23 cellular contexts compared by ENCODE assay signal in genomic region chrX:30905325-30905724, GRCh38.
"Had no signal": no experiment of that assay in that cellular context is flagged by ENCODE, and none has a peak within 500 bp of the region (broad histone marks: within the 10 kb centered on the region; RNA-seq: fewer than 3 reads in every experiment).

No MANE protein-coding gene starts in this region.

- H3K4me2 ChIP-seq: PC-9 had no signal

- DNase-seq: activated CD4-positive, alpha-beta memory T cell treated with anti-CD3 and anti-CD28 coated beads, Interleukin-2, amount 10 ng/mL, durations not matched to agents 7 days and 5 days; activated CD4-positive, alpha-beta T cell treated with anti-CD3 and anti-CD28 coated beads for 36 hours; activated CD4-positive, alpha-beta T cell treated with anti-CD3 and anti-CD28 coated beads, Interleukin-2, amount 50 U/mL, for 1 hour; activated gamma-delta T cell; activated naive CD4-positive, alpha-beta T cell treated with anti-CD3 and anti-CD28 coated beads for 36 hours; activated T-cell treated with anti-CD3 and anti-CD28 coated beads for 4 hours; activated T-cell treated with anti-CD3 and anti-CD28 coated beads, Interleukin-2, amount 50 U/mL, for 48 hours; amygdala; brain microvascular endothelial cell; cerebellar nuclear complex; NCI-H1105 treated with DMSO at 0.1 percent for 48 hours; NCI-H1436 treated with DMSO at 0.1 percent for 48 hours; NCI-H187; NCI-H2081; PC-9; SIG-M5; T-cell; T-helper 2 cell; T1000 had no signal

- H3K4me3 Mint-ChIP-seq: activated CD4-positive, alpha-beta memory T cell treated with anti-CD3 and anti-CD28 coated beads, Interleukin-2, amount 10 ng/mL, durations not matched to agents 7 days and 5 days; activated CD4-positive, alpha-beta T cell treated with anti-CD3 and anti-CD28 coated beads for 36 hours; activated naive CD4-positive, alpha-beta T cell treated with anti-CD3 and anti-CD28 coated beads for 36 hours; activated naive CD8-positive, alpha-beta T cell; activated T-helper 17 cell treated with anti-CD3 and anti-CD28 coated beads, Interleukin-2, amount 50 U/mL, for 72 hours; T-cell had no signal

- H3K4me3 ChIP-seq: PC-9, SK-N-MC had no signal

- H3K27ac Mint-ChIP-seq: activated CD4-positive, alpha-beta memory T cell treated with anti-CD3 and anti-CD28 coated beads, Interleukin-2, amount 10 ng/mL, durations not matched to agents 7 days and 5 days; activated CD4-positive, alpha-beta T cell treated with anti-CD3 and anti-CD28 coated beads for 36 hours; activated naive CD4-positive, alpha-beta T cell treated with anti-CD3 and anti-CD28 coated beads for 36 hours; activated naive CD8-positive, alpha-beta T cell; activated T-helper 17 cell treated with anti-CD3 and anti-CD28 coated beads, Interleukin-2, amount 50 U/mL, for 72 hours; T-cell had no signal

- H3K27me3 ChIP-seq: brain microvascular endothelial cell had no signal

- H3K27me3 Mint-ChIP-seq: activated CD4-positive, alpha-beta T cell treated with anti-CD3 and anti-CD28 coated beads for 36 hours; activated naive CD8-positive, alpha-beta T cell had no signal

- H2AFZ ChIP-seq: PC-9 had no signal

- H3K27ac ChIP-seq: brain microvascular endothelial cell, PC-9, SK-N-MC had no signal

- H3K9me3 Mint-ChIP-seq: activated CD4-positive, alpha-beta memory T cell treated with anti-CD3 and anti-CD28 coated beads, Interleukin-2, amount 10 ng/mL, durations not matched to agents 7 days and 5 days; activated naive CD4-positive, alpha-beta T cell treated with anti-CD3 and anti-CD28 coated beads for 36 hours; activated T-helper 17 cell treated with anti-CD3 and anti-CD28 coated beads, Interleukin-2, amount 50 U/mL, for 72 hours; T-cell had no signal

- H3K36me3 ChIP-seq: brain microvascular endothelial cell, WERI-Rb-1 had no signal

- H3K36me3 Mint-ChIP-seq: activated naive CD8-positive, alpha-beta T cell; T-cell had no signal

- H3K4me1 Mint-ChIP-seq: activated T-helper 17 cell treated with anti-CD3 and anti-CD28 coated beads, Interleukin-2, amount 50 U/mL, for 72 hours had no signal

- ATAC-seq: activated CD4-positive, alpha-beta T cell treated with anti-CD3 and anti-CD28 coated beads for 36 hours; activated T-helper 17 cell treated with anti-CD3 and anti-CD28 coated beads, Interleukin-2, amount 50 U/mL, for 72 hours; T-cell had no signal
